ENCODE assay signal across 13 cellular contexts in genomic region chr5:60232051-60232794, GRCh38.
"Had no signal": no experiment of that assay in that cellular context is flagged by ENCODE, and none has a peak within 500 bp of the region (broad histone marks: within the 10 kb centered on the region; RNA-seq: fewer than 3 reads in every experiment).

No MANE protein-coding gene starts in this region.

- H3K27ac ChIP-seq: WERI-Rb-1 had no signal

- H3K4me1 Mint-ChIP-seq: stimulated activated naive B cell treated with anti-CD40 and anti-IgM and Interleukin-4, amounts not matched to agents 10 μg/mL and 1 μg/mL and 100 μg/mL, for 72 hours had no signal

- H3K27me3 Mint-ChIP-seq: stimulated activated naive B cell treated with anti-CD40 and anti-IgM and Interleukin-4, amounts not matched to agents 10 μg/mL and 1 μg/mL and 100 μg/mL, for 72 hours had no signal

- H3K9me3 Mint-ChIP-seq: brain, nephron had no signal

- DNase-seq: activated CD4-positive, alpha-beta T cell treated with anti-CD3 and anti-CD28 coated beads for 1 hour; activated CD4-positive, alpha-beta T cell treated with anti-CD3 and anti-CD28 coated beads, Interleukin-2, amount 50 U/mL, for 4 hours; activated gamma-delta T cell treated with Interleukin-2 at 50 U/mL for 16 hours; caudate nucleus; occipital lobe; posterior cingulate gyrus; retina; stimulated activated naive B cell treated with anti-CD40 and anti-IgM and Interleukin-4, amounts not matched to agents 10 μg/mL and 1 μg/mL and 100 μg/mL, for 72 hours; T-helper 2 cell; WERI-Rb-1 had no signal

- H3K4me3 Mint-ChIP-seq: brain; nephron; stimulated activated naive B cell treated with anti-CD40 and anti-IgM and Interleukin-4, amounts not matched to agents 10 μg/mL and 1 μg/mL and 100 μg/mL, for 72 hours had no signal

- H3K27ac Mint-ChIP-seq: activated naive CD4-positive, alpha-beta T cell treated with anti-CD3 and anti-CD28 coated beads, Interleukin-2, amount 50 U/mL, for 72 hours; brain; nephron; stimulated activated naive B cell treated with anti-CD40 and anti-IgM and Interleukin-4, amounts not matched to agents 10 μg/mL and 1 μg/mL and 100 μg/mL, for 72 hours had no signal

- ATAC-seq: activated naive CD4-positive, alpha-beta T cell treated with anti-CD3 and anti-CD28 coated beads, Interleukin-2, amount 50 U/mL, for 72 hours; stimulated activated naive B cell treated with anti-CD40 and anti-IgM and Interleukin-4, amounts not matched to agents 10 μg/mL and 1 μg/mL and 100 μg/mL, for 72 hours had no signal

- H3K36me3 ChIP-seq: WERI-Rb-1 had no signal

- H3K36me3 Mint-ChIP-seq: activated naive CD4-positive, alpha-beta T cell treated with anti-CD3 and anti-CD28 coated beads, Interleukin-2, amount 50 U/mL, for 72 hours; brain; stimulated activated naive B cell treated with anti-CD40 and anti-IgM and Interleukin-4, amounts not matched to agents 10 μg/mL and 1 μg/mL and 100 μg/mL, for 72 hours had no signal
